19 cellular contexts compared by ENCODE assay signal in the genomic region with DNA sequence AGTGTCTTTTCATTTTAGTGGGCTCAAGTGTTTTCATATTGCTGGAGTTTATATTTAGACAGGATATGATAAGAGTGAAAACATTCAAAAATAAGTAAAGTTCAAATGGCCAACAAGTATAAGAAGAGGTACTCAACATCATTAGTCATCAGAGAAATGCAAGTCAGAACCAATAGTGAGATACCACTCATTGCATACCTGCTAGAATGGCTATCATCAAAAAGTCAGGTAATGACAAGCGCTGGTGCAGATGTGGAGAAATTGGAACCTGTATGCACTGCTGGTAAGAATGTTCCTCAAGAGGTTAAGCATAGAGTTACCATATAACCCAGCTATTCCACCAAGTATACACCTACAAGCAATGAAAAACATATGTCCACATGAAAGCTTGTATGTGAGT.
"Had no signal": no experiment of that assay in that cellular context is flagged by ENCODE, and none has a peak within 500 bp of the region (broad histone marks: within the 10 kb centered on the region; RNA-seq: fewer than 3 reads in every experiment).

No MANE protein-coding gene starts in this region.

- H3K36me3 ChIP-seq: breast epithelium had no signal

- H3K4me1 Mint-ChIP-seq: activated naive CD4-positive, alpha-beta T cell treated with anti-CD3 and anti-CD28 coated beads, Interleukin-2, amount 50 U/mL, for 24 hours had no signal

- H3K9me3 ChIP-seq: breast epithelium, SJCRH30 had no signal

- H3K9me3 Mint-ChIP-seq: activated CD8-positive, alpha-beta T cell treated with anti-CD3 and anti-CD28 coated beads for 36 hours; activated naive CD4-positive, alpha-beta T cell treated with anti-CD3 and anti-CD28 coated beads, Interleukin-2, amount 50 U/mL, for 24 hours had no signal

- H3K27ac Mint-ChIP-seq: activated CD8-positive, alpha-beta T cell treated with anti-CD3 and anti-CD28 coated beads for 36 hours; activated naive CD4-positive, alpha-beta T cell treated with anti-CD3 and anti-CD28 coated beads, Interleukin-2, amount 50 U/mL, for 24 hours had no signal

- H3K4me3 ChIP-seq: breast epithelium, SJCRH30 had no signal

- ATAC-seq: activated CD8-positive, alpha-beta T cell treated with anti-CD3 and anti-CD28 coated beads for 36 hours; PC-3 had no signal

- H3K27ac ChIP-seq: breast epithelium, SJCRH30, VCaP had no signal

- H3K27me3 Mint-ChIP-seq: activated CD8-positive, alpha-beta T cell treated with anti-CD3 and anti-CD28 coated beads for 36 hours; activated naive CD4-positive, alpha-beta T cell treated with anti-CD3 and anti-CD28 coated beads, Interleukin-2, amount 50 U/mL, for 24 hours had no signal

- H3K4me1 ChIP-seq: breast epithelium had no signal

- H3K4me3 Mint-ChIP-seq: activated CD8-positive, alpha-beta T cell treated with anti-CD3 and anti-CD28 coated beads for 36 hours; activated naive CD4-positive, alpha-beta T cell treated with anti-CD3 and anti-CD28 coated beads, Interleukin-2, amount 50 U/mL, for 24 hours had no signal

- DNase-seq: activated CD4-positive, alpha-beta T cell treated with anti-CD3 and anti-CD28 coated beads for 4 hours; activated CD8-positive, alpha-beta memory T cell treated with anti-CD3 and anti-CD28 coated beads, Interleukin-2, amount 50 U/mL, for 4 hours; activated CD8-positive, alpha-beta T cell treated with anti-CD3 and anti-CD28 coated beads for 36 hours; activated naive CD4-positive, alpha-beta T cell; aorta; central memory CD4-positive, alpha-beta T cell; Karpas-422; NCI-H1105 treated with DMSO at 0.1 percent for 48 hours; NCI-H1436 treated with DMSO at 0.1 percent for 48 hours; NCI-H187; NCI-H2081; NCI-H446; NCI-H524; PC-3; Right ventricle myocardium superior; SJCRH30 had no signal

- H3K27me3 ChIP-seq: breast epithelium, SJCRH30 had no signal
